ENCODE assay signal across 1 cellular context in the genomic region with DNA sequence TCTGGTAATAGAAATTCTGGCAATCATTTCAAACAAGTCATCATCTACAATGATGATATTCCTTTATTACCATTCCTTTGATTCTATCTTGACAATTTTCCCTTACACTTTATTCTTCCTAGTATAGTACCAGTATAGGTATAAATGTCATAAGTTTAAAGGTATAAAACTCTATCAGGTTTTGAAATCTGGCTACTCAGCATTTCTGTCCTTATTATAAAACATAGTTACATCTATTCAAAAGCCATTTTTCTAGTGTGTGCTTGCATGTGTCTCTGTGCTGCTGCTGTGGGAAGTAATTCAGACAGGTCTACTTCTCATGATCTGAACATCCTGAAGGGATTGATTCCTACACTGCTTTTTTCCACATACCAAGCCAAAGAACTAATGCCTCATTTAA.
TF ChIP-seq lines count a peak whose summit lies in the region.

No MANE protein-coding gene starts in this region.

TF ChIP-seq in HepG2, 621 proteins besides CTCF, POLR2A, EP300 and RAD21:
- peak; percentile 75 for TF ChIP-seq MAFF (IDR thresholded peaks at IDR 0.05; ENCODE audit: low read depth, low read length)
- no peak for TF ChIP-seq ZFX (CRISPR knock-in tag; IDR thresholded peaks at IDR 0.05; ENCODE audit: low read depth)
- no peak for TF ChIP-seq TCF7 (IDR thresholded peaks at IDR 0.05; ENCODE audit: low read depth)
- TF ChIP-seq RELA (CRISPR knock-in tag; IDR thresholded peaks at IDR 0.05) = no peak
- TF ChIP-seq MAFK (conservative IDR thresholded peaks at IDR 0.05 in 1 of 2, IDR thresholded peaks at IDR 0.05 in 1 of 2; ENCODE audit: low read length in 2 of 2) = peak; percentile 65 to 83
- no peak for TF ChIP-seq ZSCAN20 (CRISPR knock-in tag; IDR thresholded peaks at IDR 0.05; ENCODE audit: borderline replicate concordance)
- TF ChIP-seq CBX1 (IDR thresholded peaks at IDR 0.05; ENCODE audit: low read depth) = no peak
- TF ChIP-seq DMAP1 (CRISPR knock-in tag; IDR thresholded peaks at IDR 0.05) = no peak
- TF ChIP-seq, protein P1, sequence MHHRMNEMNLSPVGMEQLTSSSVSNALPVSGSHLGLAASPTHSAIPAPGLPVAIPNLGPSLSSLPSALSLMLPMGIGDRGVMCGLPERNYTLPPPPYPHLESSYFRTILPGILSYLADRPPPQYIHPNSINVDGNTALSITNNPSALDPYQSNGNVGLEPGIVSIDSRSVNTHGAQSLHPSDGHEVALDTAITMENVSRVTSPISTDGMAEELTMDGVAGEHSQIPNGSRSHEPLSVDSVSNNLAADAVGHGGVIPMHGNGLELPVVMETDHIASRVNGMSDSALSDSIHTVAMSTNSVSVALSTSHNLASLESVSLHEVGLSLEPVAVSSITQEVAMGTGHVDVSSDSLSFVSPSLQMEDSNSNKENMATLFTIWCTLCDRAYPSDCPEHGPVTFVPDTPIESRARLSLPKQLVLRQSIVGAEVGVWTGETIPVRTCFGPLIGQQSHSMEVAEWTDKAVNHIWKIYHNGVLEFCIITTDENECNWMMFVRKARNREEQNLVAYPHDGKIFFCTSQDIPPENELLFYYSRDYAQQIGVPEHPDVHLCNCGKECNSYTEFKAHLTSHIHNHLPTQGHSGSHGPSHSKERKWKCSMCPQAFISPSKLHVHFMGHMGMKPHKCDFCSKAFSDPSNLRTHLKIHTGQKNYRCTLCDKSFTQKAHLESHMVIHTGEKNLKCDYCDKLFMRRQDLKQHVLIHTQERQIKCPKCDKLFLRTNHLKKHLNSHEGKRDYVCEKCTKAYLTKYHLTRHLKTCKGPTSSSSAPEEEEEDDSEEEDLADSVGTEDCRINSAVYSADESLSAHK (CRISPR knock-in tag; IDR thresholded peaks at IDR 0.05; ENCODE audit: borderline replicate concordance) = no peak
- no peak for TF ChIP-seq MIER3 (CRISPR knock-in tag; IDR thresholded peaks at IDR 0.05; ENCODE audit: borderline replicate concordance)
